26 cellular contexts compared by ENCODE assay signal in the genomic region with DNA sequence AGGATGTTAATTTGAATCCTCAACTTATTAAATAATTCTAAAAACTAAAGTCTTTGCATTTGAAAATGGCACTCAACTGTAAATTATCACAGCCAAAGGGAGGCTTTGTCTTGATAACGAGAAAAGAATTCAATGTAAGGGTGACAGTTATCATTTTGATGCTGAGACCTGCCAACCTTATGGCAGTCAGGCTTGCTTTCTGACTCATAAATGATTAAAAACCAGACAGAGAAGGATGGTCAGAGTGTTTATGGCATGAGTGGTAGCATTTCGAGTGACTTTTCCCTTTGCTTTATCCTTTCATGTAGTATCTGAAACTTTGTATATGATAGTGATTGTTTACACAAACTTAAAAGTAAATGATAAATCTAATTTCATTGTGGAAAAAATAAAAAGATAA. TPM values are rescaled to one million over a fixed set of nuclear protein-coding genes. Genes with fewer than 3 reads are reported as not detected.
DNase-seq lines count a peak whose midpoint lies in the region; ATAC-seq and TF ChIP-seq lines count a peak whose summit lies in the region.
"Had no signal": no experiment of that assay in that cellular context is flagged by ENCODE, and none has a peak within 500 bp of the region (broad histone marks: within the 10 kb centered on the region; RNA-seq: fewer than 3 reads in every experiment).

No MANE protein-coding gene starts in this region.

- peak; percentile 70 for ATAC-seq in GM18868 (IDR thresholded peaks at IDR 0.05; ENCODE audit: unreplicated experiment)
- ATAC-seq: effector memory CD8-positive, alpha-beta T cell; left lobe of liver; SK-N-SH treated with all-trans-retinoic acid at 6 μM for 48 hours had no signal

- no peak for TF ChIP-seq RAD21 in neural cell (conservative IDR thresholded peaks at IDR 0.05)

- no peaks in the 10 kb centered on the region for H3K4me1 ChIP-seq in tibial nerve
- H3K4me1 ChIP-seq: esophagus muscularis mucosa, testis had no signal

- H3K9me2 ChIP-seq in neural cell (ENCODE audit: insufficient read depth, low read length), result no peaks in the 10 kb centered on the region

- peak; percentile 56 for DNase-seq in ELR (ENCODE audit: low read depth)
- peak; percentile 49 for DNase-seq in M059J (ENCODE audit: low read depth)
- DNase-seq in activated gamma-delta T cell (lab: John Stamatoyannopoulos, UW), result no peak
- no peak for DNase-seq in midbrain (lab: John Stamatoyannopoulos, UW)
- no peak for DNase-seq in tibial nerve (ENCODE audit: low spot score in 2 of 2)
- DNase-seq: activated CD4-positive, alpha-beta T cell treated with anti-CD3 and anti-CD28 coated beads, Interleukin-2, amount 10 ng/mL, durations not matched to agents 7 days and 5 days; activated CD8-positive, alpha-beta memory T cell treated with anti-CD3 and anti-CD28 coated beads, Interleukin-2, amount 50 U/mL, for 4 hours; activated naive CD4-positive, alpha-beta T cell treated with Interleukin-2 at 50 U/mL for 16 hours; AML-193; CD4-positive, alpha-beta memory T cell; DMS 273 treated with DMSO at 0.1 percent for 48 hours; effector memory CD8-positive, alpha-beta T cell; H7; mesenchymal stem cell; NCI-H1092; NCI-H187 treated with DMSO at 0.1 percent for 48 hours; NCI-H748 treated with DMSO at 0.1 percent for 48 hours; nucleus accumbens; stimulated activated CD4-positive, alpha-beta T cell treated with anti-CD3 and anti-CD28 coated beads, Interleukin-1b, Interleukin-23, amount 100 ng/mL, for 48 hours; testis had no signal

- no peak overlapping the region for H3K4me3 ChIP-seq in neural cell (ENCODE audit: low read length)
- H3K4me3 ChIP-seq in tibial nerve, result no peak overlapping the region
- H3K4me3 ChIP-seq: coronary artery, esophagus muscularis mucosa, testis had no signal

- H3K79me2 ChIP-seq in neural cell (replicated peaks; ENCODE audit: insufficient read depth, low read length), result no peaks in the 10 kb centered on the region

- H3K4me2 ChIP-seq in neural cell (ENCODE audit: low read length), result no peak overlapping the region

- H3K9me3 ChIP-seq in neural cell (ENCODE audit: low read length) (no peaks in the 10 kb centered on the region), tibial nerve (no peaks in the 10 kb centered on the region)
- H3K9me3 ChIP-seq: esophagus muscularis mucosa, testis had no signal

- no peaks in the 10 kb centered on the region for H4K20me1 ChIP-seq in neural cell (ENCODE audit: insufficient read depth)

- H3F3A ChIP-seq in neural cell (ENCODE audit: insufficient read depth, low read length, poor library complexity, severe bottlenecking), result no peaks in the 10 kb centered on the region

- WGBS in tibial nerve, 2 donors, result 86 to 88% methylated on average over 2 of the region's 2 CpGs

- H3K36me3 ChIP-seq in neural cell (ENCODE audit: insufficient read depth, low read length), result no peaks in the 10 kb centered on the region
- no peaks in the 10 kb centered on the region for H3K36me3 ChIP-seq in tibial nerve
- H3K36me3 ChIP-seq: esophagus muscularis mucosa had no signal

- H3K27me3 ChIP-seq in neural cell (ENCODE audit: insufficient read depth, low read depth, low read length), result no peaks in the 10 kb centered on the region
- H3K27me3 ChIP-seq in tibial nerve, result no peaks in the 10 kb centered on the region
- H3K27me3 ChIP-seq: esophagus muscularis mucosa, testis had no signal

- H2AFZ ChIP-seq in neural cell (ENCODE audit: low read depth, low read length), result no peak overlapping the region

- peak; percentile 51 for TF ChIP-seq EP300 in neural cell (conservative IDR thresholded peaks at IDR 0.05; ENCODE audit: poor library complexity, severe bottlenecking)
- no peak for TF ChIP-seq EP300 in tibial nerve (IDR thresholded peaks at IDR 0.05)

- TF ChIP-seq POLR2A in tibial nerve (IDR thresholded peaks at IDR 0.05), result no peak

- TF ChIP-seq CTCF in neural cell (IDR thresholded peaks at IDR 0.05; ENCODE audit: poor library complexity, severe bottlenecking) (no peak), tibial nerve (IDR thresholded peaks at IDR 0.05) (no peak)

- H3K9ac ChIP-seq in neural cell (ENCODE audit: low read length), result no peak overlapping the region

- H3K27ac ChIP-seq in neural cell (ENCODE audit: low read length), result no peak overlapping the region
- no peak overlapping the region for H3K27ac ChIP-seq in tibial nerve
- H3K27ac ChIP-seq: coronary artery, esophagus muscularis mucosa, testis had no signal

TF ChIP-seq in neural cell, 6 proteins besides CTCF, POLR2A, EP300 and RAD21:
- TF ChIP-seq TAF1 (IDR thresholded peaks at IDR 0.05; ENCODE audit: low read depth) (no peak), POLR2AphosphoS5 (IDR thresholded peaks at IDR 0.05) (peak; percentile 28), EZH2 (IDR thresholded peaks at IDR 0.05; ENCODE audit: borderline replicate concordance, insufficient read depth, low read length, poor library complexity, severe bottlenecking) (no peak)
- TF ChIP-seq, protein P1, sequence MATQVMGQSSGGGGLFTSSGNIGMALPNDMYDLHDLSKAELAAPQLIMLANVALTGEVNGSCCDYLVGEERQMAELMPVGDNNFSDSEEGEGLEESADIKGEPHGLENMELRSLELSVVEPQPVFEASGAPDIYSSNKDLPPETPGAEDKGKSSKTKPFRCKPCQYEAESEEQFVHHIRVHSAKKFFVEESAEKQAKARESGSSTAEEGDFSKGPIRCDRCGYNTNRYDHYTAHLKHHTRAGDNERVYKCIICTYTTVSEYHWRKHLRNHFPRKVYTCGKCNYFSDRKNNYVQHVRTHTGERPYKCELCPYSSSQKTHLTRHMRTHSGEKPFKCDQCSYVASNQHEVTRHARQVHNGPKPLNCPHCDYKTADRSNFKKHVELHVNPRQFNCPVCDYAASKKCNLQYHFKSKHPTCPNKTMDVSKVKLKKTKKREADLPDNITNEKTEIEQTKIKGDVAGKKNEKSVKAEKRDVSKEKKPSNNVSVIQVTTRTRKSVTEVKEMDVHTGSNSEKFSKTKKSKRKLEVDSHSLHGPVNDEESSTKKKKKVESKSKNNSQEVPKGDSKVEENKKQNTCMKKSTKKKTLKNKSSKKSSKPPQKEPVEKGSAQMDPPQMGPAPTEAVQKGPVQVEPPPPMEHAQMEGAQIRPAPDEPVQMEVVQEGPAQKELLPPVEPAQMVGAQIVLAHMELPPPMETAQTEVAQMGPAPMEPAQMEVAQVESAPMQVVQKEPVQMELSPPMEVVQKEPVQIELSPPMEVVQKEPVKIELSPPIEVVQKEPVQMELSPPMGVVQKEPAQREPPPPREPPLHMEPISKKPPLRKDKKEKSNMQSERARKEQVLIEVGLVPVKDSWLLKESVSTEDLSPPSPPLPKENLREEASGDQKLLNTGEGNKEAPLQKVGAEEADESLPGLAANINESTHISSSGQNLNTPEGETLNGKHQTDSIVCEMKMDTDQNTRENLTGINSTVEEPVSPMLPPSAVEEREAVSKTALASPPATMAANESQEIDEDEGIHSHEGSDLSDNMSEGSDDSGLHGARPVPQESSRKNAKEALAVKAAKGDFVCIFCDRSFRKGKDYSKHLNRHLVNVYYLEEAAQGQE (IDR thresholded peaks at IDR 0.05; ENCODE audit: borderline replicate concordance), result no peak

RNA-seq across cellular contexts. Expression of gene EPC2, which starts 53.9 kb away (rescaled TPM):
- 8.2 and 14.6 TPM in 2 replicates for total RNA-seq in M059J (2014; rRNA removed; shearing (Covaris generic))
- polyA plus RNA-seq in neural cell, result 43.9 and 44.8 TPM in 2 replicates
- 162 and 197 TPM in 2 replicates for polyA minus RNA-seq in neural cell
- 10 to 100 TPM; 23.4 to 26.5 (median 25.3) TPM for total RNA-seq in tibial nerve

Comparison
In these comparisons a context has a peak if more than half of its experiments do, and no peak if none do; other contexts are left out.
1. DNase-seq: peak in ELR (single experiment) and M059J (single experiment); none in activated gamma-delta T cell (single experiment), midbrain (single experiment) and tibial nerve (0 of 2).